22 cellular contexts compared by ENCODE assay signal in the genomic region with DNA sequence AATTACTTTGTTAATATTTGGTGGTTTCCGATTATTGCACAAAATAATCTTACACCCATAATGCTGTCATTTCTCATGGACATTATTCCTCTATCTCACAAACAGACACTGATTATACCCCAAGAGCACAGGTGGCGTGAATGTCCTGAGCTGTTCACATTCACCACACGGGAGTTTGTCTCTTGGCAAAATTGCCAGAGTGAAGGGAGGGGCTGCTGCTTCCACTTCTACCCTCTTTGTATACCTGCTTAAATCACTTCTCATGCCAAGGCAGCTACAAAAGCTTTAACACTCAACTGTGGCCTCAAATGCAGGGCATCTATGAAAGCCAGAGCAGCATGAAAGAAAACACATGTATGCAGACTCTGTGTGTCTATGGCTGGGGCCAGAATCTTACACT. TPM values are rescaled to one million over a fixed set of nuclear protein-coding genes. Genes with fewer than 3 reads are reported as not detected.
DNase-seq lines count a peak whose midpoint lies in the region; ATAC-seq and FAIRE-seq lines count a peak whose summit lies in the region.
"Had no signal": no experiment of that assay in that cellular context is flagged by ENCODE, and none has a peak within 500 bp of the region (broad histone marks: within the 10 kb centered on the region; RNA-seq: fewer than 3 reads in every experiment).

No MANE protein-coding gene starts in this region.

- DNase-seq in activated T-cell treated with anti-CD3 and anti-CD28 coated beads, Interleukin-2, amount 50 U/mL, for 72 hours, result no peak
- DNase-seq in activated T-cell treated with anti-CD3 and anti-CD28 coated beads for 4 hours (no peak), G401 (ENCODE audit: low spot score) (peak; percentile 63), HTR-8/SVneo (ENCODE audit: insufficient read length, low spot score) (no peak), SKM-1 treated with dmso at 0.1 percent for 144 hours (lab: John Stamatoyannopoulos, UW; ENCODE audit: unreplicated experiment) (no peak), OCI-M2 (lab: John Stamatoyannopoulos, UW; ENCODE audit: unreplicated experiment) (no peak)
- DNase-seq: 8988T; ACHN; AML-193; BE2C; CD4-positive, alpha-beta T cell; CD8-positive, alpha-beta memory T cell; DMS 273 treated with DMSO at 0.1 percent for 48 hours; DMS79; EL; GOT3 had no signal

- H3K27me3 Mint-ChIP-seq in activated T-cell treated with anti-CD3 and anti-CD28 coated beads, Interleukin-2, amount 50 U/mL, for 72 hours (ENCODE audit: low read depth), result no peaks in the 10 kb centered on the region
- H3K27me3 Mint-ChIP-seq: CD4-positive, alpha-beta T cell; CD8-positive, alpha-beta memory T cell had no signal

- no peaks in the 10 kb centered on the region for H3K4me1 Mint-ChIP-seq in activated T-cell treated with anti-CD3 and anti-CD28 coated beads, Interleukin-2, amount 50 U/mL, for 72 hours (ENCODE audit: low read depth)
- H3K4me1 Mint-ChIP-seq: CD14-positive monocyte; CD8-positive, alpha-beta memory T cell had no signal

- ATAC-seq in activated T-cell treated with anti-CD3 and anti-CD28 coated beads, Interleukin-2, amount 50 U/mL, for 72 hours (replicated peaks in 1 of 2), result no peak
- peak; percentile 20 for ATAC-seq in esophagus mucosa
- ATAC-seq: A549 had no signal

- no peaks in the 10 kb centered on the region for H3K9me3 Mint-ChIP-seq in activated T-cell treated with anti-CD3 and anti-CD28 coated beads, Interleukin-2, amount 50 U/mL, for 72 hours
- H3K9me3 Mint-ChIP-seq: CD14-positive monocyte; CD4-positive, alpha-beta T cell; CD8-positive, alpha-beta memory T cell had no signal

- no peak overlapping the region for H3K4me3 Mint-ChIP-seq in activated T-cell treated with anti-CD3 and anti-CD28 coated beads, Interleukin-2, amount 50 U/mL, for 72 hours
- H3K4me3 Mint-ChIP-seq: CD14-positive monocyte; CD4-positive, alpha-beta T cell; CD8-positive, alpha-beta memory T cell had no signal

- peak; percentile 40 for FAIRE-seq in HTR-8/SVneo (lab: Jason Lieb, UNC)
- FAIRE-seq: A549, D721Med, GM12891, H54 had no signal

- peak overlapping the region; percentile 38 for H3K27ac Mint-ChIP-seq in activated T-cell treated with anti-CD3 and anti-CD28 coated beads, Interleukin-2, amount 50 U/mL, for 72 hours
- H3K27ac Mint-ChIP-seq: CD4-positive, alpha-beta T cell had no signal

- H3K36me3 Mint-ChIP-seq in activated T-cell treated with anti-CD3 and anti-CD28 coated beads, Interleukin-2, amount 50 U/mL, for 72 hours (ENCODE audit: insufficient read depth in 2 of 2), result no peaks in the 10 kb centered on the region

- in situ Hi-C loops in G401 (cut with HindIII; ENCODE audit: low sequenced_read_pairs), result no loop called here

RNA-seq across cellular contexts. Expression of a gene that starts 41.9 kb away (rescaled TPM):
- total RNA-seq in activated T-cell treated with anti-CD3 and anti-CD28 coated beads, Interleukin-2, amount 50 U/mL, for 72 hours, result 10 to 100 TPM; 44.9 to 56.6 TPM
- total RNA-seq in G401 (2014; rRNA removed; shearing (Covaris generic)), result 0.10 TPM in 1 of 2 replicates, not detected in the other
- 0.12 TPM for total RNA-seq in esophagus mucosa

RNA-seq across cellular contexts. Expression of a gene that starts 58.0 kb away (rescaled TPM):
- 10 to 100 TPM; 22.6 to 25.4 TPM for total RNA-seq in activated T-cell treated with anti-CD3 and anti-CD28 coated beads, Interleukin-2, amount 50 U/mL, for 72 hours
- 27.8 and 34.6 TPM in 2 replicates for total RNA-seq in G401 (2014; rRNA removed; shearing (Covaris generic))
- total RNA-seq in esophagus mucosa, result 15.3 TPM

Comparison
In these comparisons a context has a peak if more than half of its experiments do, and no peak if none do; other contexts are left out.
1. RNA of a gene that starts 41.9 kb away (total RNA-seq): 44.9 to 56.6 TPM in activated T-cell treated with anti-CD3 and anti-CD28 coated beads, Interleukin-2, amount 50 U/mL, for 72 hours; 0.12 TPM in esophagus mucosa (single experiment) and 0.10 TPM in G401; every median in the first group is over 10 times any median in the second.